Comparison of ENCODE assay signal across 1 cellular context in genomic region chr2:231612199-231613053, GRCh38.
TF ChIP-seq lines count a peak whose summit lies in the region.

No MANE protein-coding gene starts in this region.

TF ChIP-seq in HepG2, 621 proteins besides CTCF, POLR2A, EP300 and RAD21 (continued from another document and continues in another):
- TF ChIP-seq UBTF (CRISPR knock-in tag; IDR thresholded peaks at IDR 0.05): no peak; the same call in none of the 2 replicates
- no peak; the same call in 1 of the 2 replicates for TF ChIP-seq ZNF691 (CRISPR knock-in tag; IDR thresholded peaks at IDR 0.05; ENCODE audit: borderline replicate concordance, low read depth)
- TF ChIP-seq CENPBD1 (CRISPR knock-in tag; IDR thresholded peaks at IDR 0.05; ENCODE audit: borderline replicate concordance, low read depth): no peak
- TF ChIP-seq MED1 (CRISPR knock-in tag; IDR thresholded peaks at IDR 0.05): no peak
- TF ChIP-seq ARNT2 (CRISPR knock-in tag; IDR thresholded peaks at IDR 0.05; ENCODE audit: low read depth): 0 out of 2 replicates have a peak, but pooled peaks have one; percentile 40
- TF ChIP-seq ZNF609 (CRISPR knock-in tag; IDR thresholded peaks at IDR 0.05; ENCODE audit: borderline replicate concordance): no peak
- TF ChIP-seq ETV5 (CRISPR knock-in tag; IDR thresholded peaks at IDR 0.05; ENCODE audit: borderline replicate concordance): peak; percentile 34; the same call in 1 of the 2 replicates
- peak; percentile 50 for TF ChIP-seq ZFX (CRISPR knock-in tag; IDR thresholded peaks at IDR 0.05; ENCODE audit: low read depth)
- peak; percentile 54; the same call in 1 of the 2 replicates for TF ChIP-seq POGK (CRISPR knock-in tag; conservative IDR thresholded peaks at IDR 0.05)
- TF ChIP-seq MED8 (CRISPR knock-in tag; IDR thresholded peaks at IDR 0.05; ENCODE audit: insufficient replicate concordance): no peak
- TF ChIP-seq CBX2 (IDR thresholded peaks at IDR 0.05; ENCODE audit: low read depth, low read length): no peak
- TF ChIP-seq CBX2 (CRISPR knock-in tag; IDR thresholded peaks at IDR 0.05; ENCODE audit: low read depth): no peak
- TF ChIP-seq ETV6 (CRISPR knock-in tag; conservative IDR thresholded peaks at IDR 0.05): no peak
- TF ChIP-seq THRA (CRISPR knock-in tag; IDR thresholded peaks at IDR 0.05; ENCODE audit: borderline replicate concordance): no peak
- TF ChIP-seq HIC2 (CRISPR knock-in tag; IDR thresholded peaks at IDR 0.05; ENCODE audit: low read depth): 0 out of 2 replicates have a peak, but pooled peaks have one; percentile 28
- TF ChIP-seq SRSF1 (optimal IDR thresholded peaks at IDR 0.05; ENCODE audit: low read depth, low read length): no peak
- 0 out of 2 replicates have a peak, but pooled peaks have one; percentile 41 for TF ChIP-seq ZNF225 (CRISPR knock-in tag; IDR thresholded peaks at IDR 0.05)
- TF ChIP-seq PITX1 (CRISPR knock-in tag; IDR thresholded peaks at IDR 0.05): peak; percentile 53; the same call in 1 of the 2 replicates
- peak; percentile 59; the same call in 1 of the 2 replicates for TF ChIP-seq ARID4A (CRISPR knock-in tag; IDR thresholded peaks at IDR 0.05; ENCODE audit: borderline replicate concordance)
- TF ChIP-seq HMGXB4 (CRISPR knock-in tag; IDR thresholded peaks at IDR 0.05; ENCODE audit: borderline replicate concordance in 1 of 2, low read depth in 1 of 2): peak; percentile 47 to 75; a peak in 3 of 4 replicates
- 0 out of 2 replicates have a peak, but pooled peaks have one; percentile 53 for TF ChIP-seq ZNF512 (CRISPR knock-in tag; IDR thresholded peaks at IDR 0.05)
- 0 out of 2 replicates have a peak, but pooled peaks have one; percentile 8 for TF ChIP-seq ZNF644 (CRISPR knock-in tag; IDR thresholded peaks at IDR 0.05; ENCODE audit: low read depth)
- TF ChIP-seq BRF2 (CRISPR knock-in tag; IDR thresholded peaks at IDR 0.05): 0 out of 2 replicates have a peak, but pooled peaks have one; percentile 34
- TF ChIP-seq ISL2 (CRISPR knock-in tag; IDR thresholded peaks at IDR 0.05): peak; percentile 7; the same call in 1 of the 2 replicates
- peak; percentile 69; the same call in 1 of the 2 replicates for TF ChIP-seq MTERF4 (CRISPR knock-in tag; IDR thresholded peaks at IDR 0.05)
